ENCODE assay signal across 1 cellular context in genomic region chr22:42365337-42365865, GRCh38.
TF ChIP-seq lines count a peak whose summit lies in the region.

No MANE protein-coding gene starts in this region.

TF ChIP-seq in HEK293, 187 proteins besides CTCF, POLR2A, EP300 and RAD21 (continued from another document):
- TF ChIP-seq ZNF777 (tag by site-specific recombination; IDR thresholded peaks at IDR 0.05; ENCODE audit: borderline replicate concordance): no peak
- TF ChIP-seq ZNF398 (tag by site-specific recombination; IDR thresholded peaks at IDR 0.05): peak; percentile 54
- TF ChIP-seq KLF7 (tag by site-specific recombination; IDR thresholded peaks at IDR 0.05; ENCODE audit: borderline replicate concordance): no peak
- TF ChIP-seq SP7 (tag by site-specific recombination; IDR thresholded peaks at IDR 0.05): peak; percentile 59
- peak; percentile 90 for TF ChIP-seq WT1 (tag by site-specific recombination; IDR thresholded peaks at IDR 0.05)
- TF ChIP-seq HOXD13 (CRISPR knock-in tag; IDR thresholded peaks at IDR 0.05; ENCODE audit: borderline replicate concordance): no peak
- peak; percentile 64 for TF ChIP-seq ZBTB8A (tag by site-specific recombination; IDR thresholded peaks at IDR 0.05)
- TF ChIP-seq ZNF548 (tag by site-specific recombination; IDR thresholded peaks at IDR 0.05): no peak
- TF ChIP-seq KLF8 (tag by site-specific recombination; IDR thresholded peaks at IDR 0.05): no peak
- no peak for TF ChIP-seq SP3 (tag by site-specific recombination; IDR thresholded peaks at IDR 0.05)
- no peak for TF ChIP-seq ZNF701 (tag by site-specific recombination; IDR thresholded peaks at IDR 0.05)
- TF ChIP-seq ZNF302 (tag by site-specific recombination; IDR thresholded peaks at IDR 0.05; ENCODE audit: low read depth): no peak
- peak; percentile 99 for TF ChIP-seq GLIS1 (tag by site-specific recombination; IDR thresholded peaks at IDR 0.05)
- peak; percentile 64 for TF ChIP-seq ZNF341 (tag by site-specific recombination; IDR thresholded peaks at IDR 0.05; ENCODE audit: low read depth)
- TF ChIP-seq BCL11A (tag by site-specific recombination; IDR thresholded peaks at IDR 0.05; ENCODE audit: low read depth): peak; percentile 79
- 0 out of 2 replicates have a peak, but pooled peaks have one; percentile 29 for TF ChIP-seq ZSCAN23 (tag by site-specific recombination; IDR thresholded peaks at IDR 0.05)
- no peak for TF ChIP-seq TRIM28 (IDR thresholded peaks at IDR 0.05; ENCODE audit: borderline replicate concordance, low read length)
- TF ChIP-seq KLF17 (tag by site-specific recombination; IDR thresholded peaks at IDR 0.05): peak; percentile 83
- TF ChIP-seq TCF7L2 (IDR thresholded peaks at IDR 0.05; ENCODE audit: borderline replicate concordance, low read depth, low read length): peak; percentile 64
- TF ChIP-seq ZNF112 (tag by site-specific recombination; IDR thresholded peaks at IDR 0.05): no peak
- TF ChIP-seq ZNF629 (tag by site-specific recombination; IDR thresholded peaks at IDR 0.05): peak; percentile 97
- peak; percentile 60 for TF ChIP-seq SP2 (tag by site-specific recombination; IDR thresholded peaks at IDR 0.05)
- peak; percentile 56 for TF ChIP-seq KLF1 (tag by site-specific recombination; IDR thresholded peaks at IDR 0.05)
- TF ChIP-seq ZBTB44 (tag by site-specific recombination; IDR thresholded peaks at IDR 0.05): peak; percentile 28; the same call in 1 of the 2 replicates
- TF ChIP-seq ZNF214 (tag by site-specific recombination; IDR thresholded peaks at IDR 0.05; ENCODE audit: borderline replicate concordance): no peak
- TF ChIP-seq ZNF169 (tag by site-specific recombination; IDR thresholded peaks at IDR 0.05): no peak
- TF ChIP-seq ZNF10 (tag by site-specific recombination; IDR thresholded peaks at IDR 0.05): no peak
- peak; percentile 82 for TF ChIP-seq OSR2 (tag by site-specific recombination; IDR thresholded peaks at IDR 0.05)
- TF ChIP-seq ZNF654 (tag by site-specific recombination; IDR thresholded peaks at IDR 0.05; ENCODE audit: low read depth): no peak
- peak; percentile 79 for TF ChIP-seq IKZF3 (tag by site-specific recombination; IDR thresholded peaks at IDR 0.05)
- no peak for TF ChIP-seq ZNF311 (tag by site-specific recombination; IDR thresholded peaks at IDR 0.05; ENCODE audit: borderline replicate concordance)
- peak; percentile 45; the same call in 1 of the 2 replicates for TF ChIP-seq ZSCAN30 (tag by site-specific recombination; IDR thresholded peaks at IDR 0.05)
- peak; percentile 19; the same call in 1 of the 2 replicates for TF ChIP-seq ZNF335 (tag by site-specific recombination; conservative IDR thresholded peaks at IDR 0.05)
- peak; percentile 97 for TF ChIP-seq ZSCAN16 (tag by site-specific recombination; IDR thresholded peaks at IDR 0.05)
- TF ChIP-seq ZBTB17 (tag by site-specific recombination; IDR thresholded peaks at IDR 0.05): peak; percentile 49
- no peak for TF ChIP-seq ZNF146 (tag by site-specific recombination; IDR thresholded peaks at IDR 0.05)
- peak; percentile 14 for TF ChIP-seq ZBTB26 (tag by site-specific recombination; optimal IDR thresholded peaks at IDR 0.05)
- peak; percentile 50; the same call in 1 of the 2 replicates for TF ChIP-seq ZBTB20 (tag by site-specific recombination; IDR thresholded peaks at IDR 0.05)
- TF ChIP-seq ZNF280D (tag by site-specific recombination; IDR thresholded peaks at IDR 0.05): no peak
- 0 out of 2 replicates have a peak, but pooled peaks have one; percentile 32 for TF ChIP-seq TSHZ1 (tag by site-specific recombination; IDR thresholded peaks at IDR 0.05; ENCODE audit: borderline replicate concordance)
- no peak for TF ChIP-seq ZNF600 (tag by site-specific recombination; IDR thresholded peaks at IDR 0.05)
- no peak for TF ChIP-seq ELK4 (IDR thresholded peaks at IDR 0.05; ENCODE audit: borderline replicate concordance, low read depth, low read length)
- no peak for TF ChIP-seq ZNF610 (tag by site-specific recombination; IDR thresholded peaks at IDR 0.05; ENCODE audit: borderline replicate concordance)
